In the genomic region with DNA sequence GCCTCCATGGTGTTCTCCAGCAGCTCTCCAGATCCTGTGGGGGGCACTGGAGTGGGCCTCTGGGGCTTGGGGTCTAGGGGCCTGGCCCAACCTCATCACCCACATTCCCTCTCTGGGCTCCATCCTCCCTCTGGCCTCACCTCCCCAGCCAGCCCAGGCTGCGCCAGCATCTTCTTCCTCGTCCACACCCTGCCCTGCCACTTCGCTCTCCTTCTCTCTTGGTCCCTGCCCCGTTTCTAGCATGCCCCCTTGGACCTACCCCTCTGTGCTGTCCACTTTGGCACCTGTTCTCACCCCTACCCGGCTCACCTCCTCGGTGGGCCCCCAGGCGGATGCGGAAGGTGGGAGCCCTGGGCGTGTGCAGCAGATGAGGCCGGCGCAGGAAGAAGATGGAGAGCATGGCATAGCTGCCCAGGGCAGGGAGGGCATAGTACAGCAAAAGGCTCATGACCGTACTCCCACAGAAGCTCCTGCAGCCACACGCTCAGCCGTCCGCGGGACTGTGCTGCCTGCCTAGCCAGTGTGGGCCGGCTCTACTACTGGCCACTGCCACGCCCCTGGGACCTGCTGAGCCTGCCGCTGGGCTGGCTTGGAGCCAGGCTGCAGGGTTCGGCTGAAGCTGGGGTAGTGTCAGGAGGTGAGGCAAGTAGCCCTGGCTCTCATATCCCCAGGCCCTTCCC, we compare ENCODE assay signal across 9 cellular contexts. TPM values are rescaled to one million over a fixed set of nuclear protein-coding genes. Genes with fewer than 3 reads are reported as not detected.
DNase-seq lines count a peak whose midpoint lies in the region; ATAC-seq and TF ChIP-seq lines count a peak whose summit lies in the region.
"Had no signal": no experiment of that assay in that cellular context is flagged by ENCODE, and none has a peak within 500 bp of the region (broad histone marks: within the 10 kb centered on the region; RNA-seq: fewer than 3 reads in every experiment).

A gene with protein sequence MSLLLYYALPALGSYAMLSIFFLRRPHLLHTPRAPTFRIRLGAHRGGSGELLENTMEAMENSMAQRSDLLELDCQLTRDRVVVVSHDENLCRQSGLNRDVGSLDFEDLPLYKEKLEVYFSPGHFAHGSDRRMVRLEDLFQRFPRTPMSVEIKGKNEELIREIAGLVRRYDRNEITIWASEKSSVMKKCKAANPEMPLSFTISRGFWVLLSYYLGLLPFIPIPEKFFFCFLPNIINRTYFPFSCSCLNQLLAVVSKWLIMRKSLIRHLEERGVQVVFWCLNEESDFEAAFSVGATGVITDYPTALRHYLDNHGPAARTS (minus strand): TSS at position 507 of the 680 bp plus-strand sequence. CDS start 59 bp downstream, at position 448.

- no peak within 1 kb of the TSS for H3K4me3 Mint-ChIP-seq in activated CD4-positive, alpha-beta memory T cell treated with anti-CD3 and anti-CD28 coated beads, Interleukin-2, amount 10 ng/mL, durations not matched to agents 7 days and 5 days
- no peak within 1 kb of the TSS for H3K4me3 Mint-ChIP-seq in activated CD4-positive, alpha-beta memory T cell treated with anti-CD3 and anti-CD28 coated beads for 36 hours

- H3K4me1 ChIP-seq in testis = peaks cover 5% of the 10 kb centered on the region

- H3K27ac ChIP-seq in WERI-Rb-1 (0 out of 2 replicates have a peak within 1 kb of the TSS, but pooled peaks have one; percentile 2), testis (no peak within 1 kb of the TSS)

- POLR2A ChIA-PET in activated CD4-positive, alpha-beta memory T cell treated with anti-CD3 and anti-CD28 coated beads, Interleukin-2, amount 10 ng/mL, durations not matched to agents 7 days and 5 days (lab: Charles Lee) = interaction anchor here (0.9 to 5.8 kb wide), 7 partner anchors 11 to 256 kb away, joined by 3 to 32 read pairs (median 5); a partner anchor contains a TSS
- POLR2A ChIA-PET in activated CD4-positive, alpha-beta memory T cell treated with anti-CD3 and anti-CD28 coated beads for 36 hours (lab: Charles Lee) = interaction anchor here (1.0 to 2.4 kb wide), 5 partner anchors 17 to 71 kb away, joined by 3 to 9 read pairs (median 4); a partner anchor contains a TSS

- peak within 1 kb of the TSS; percentile 26 for H3K27ac Mint-ChIP-seq in activated CD4-positive, alpha-beta memory T cell treated with anti-CD3 and anti-CD28 coated beads, Interleukin-2, amount 10 ng/mL, durations not matched to agents 7 days and 5 days
- H3K27ac Mint-ChIP-seq in activated CD4-positive, alpha-beta memory T cell treated with anti-CD3 and anti-CD28 coated beads for 36 hours = no peak within 1 kb of the TSS

- H3K27me3 Mint-ChIP-seq in activated CD4-positive, alpha-beta memory T cell treated with anti-CD3 and anti-CD28 coated beads, Interleukin-2, amount 10 ng/mL, durations not matched to agents 7 days and 5 days = no peaks in the 10 kb centered on the region
- H3K27me3 Mint-ChIP-seq in activated CD4-positive, alpha-beta memory T cell treated with anti-CD3 and anti-CD28 coated beads for 36 hours = no peaks in the 10 kb centered on the region

- H3K9me3 ChIP-seq in WERI-Rb-1 (ENCODE audit: severe bottlenecking) (no peaks in the 10 kb centered on the region), testis (no peaks in the 10 kb centered on the region)

- intact Hi-C loops in activated CD4-positive, alpha-beta memory T cell treated with anti-CD3 and anti-CD28 coated beads for 36 hours (cut with micrococcal nuclease) = no loop called here
- intact Hi-C loops in testis (cut with DNase I; ENCODE audit: low total_unique reads) = no loop called here

- peaks cover 36% of the 10 kb centered on the region for H3K36me3 Mint-ChIP-seq in activated CD4-positive, alpha-beta memory T cell treated with anti-CD3 and anti-CD28 coated beads, Interleukin-2, amount 10 ng/mL, durations not matched to agents 7 days and 5 days (ENCODE audit: low read depth)
- H3K36me3 Mint-ChIP-seq in activated CD4-positive, alpha-beta memory T cell treated with anti-CD3 and anti-CD28 coated beads for 36 hours = peaks cover 5% of the 10 kb centered on the region

- no peak for TF ChIP-seq CTCF in WERI-Rb-1 (IDR thresholded peaks at IDR 0.05; ENCODE audit: low read depth, low read length)
- no peak for TF ChIP-seq CTCF in testis (IDR thresholded peaks at IDR 0.05)

- H3K9me3 Mint-ChIP-seq in activated CD4-positive, alpha-beta memory T cell treated with anti-CD3 and anti-CD28 coated beads, Interleukin-2, amount 10 ng/mL, durations not matched to agents 7 days and 5 days = no peaks in the 10 kb centered on the region
- no peaks in the 10 kb centered on the region for H3K9me3 Mint-ChIP-seq in activated CD4-positive, alpha-beta memory T cell treated with anti-CD3 and anti-CD28 coated beads for 36 hours

- H3K4me3 ChIP-seq in WERI-Rb-1 (ENCODE audit: low read depth, low read length) (no peak within 1 kb of the TSS), testis (no peak within 1 kb of the TSS)

- TF ChIP-seq POLR2A in testis (IDR thresholded peaks at IDR 0.05) = no peak

- WGBS in testis, 2 donors = 68 to 92% methylated on average over 12 to 20 of the region's 20 CpGs

- peaks cover 31% of the 10 kb centered on the region for H3K36me3 ChIP-seq in WERI-Rb-1
- no peaks in the 10 kb centered on the region for H3K36me3 ChIP-seq in testis (ENCODE audit: low read depth, missing control alignments)

- peaks cover 16% of the 10 kb centered on the region for H3K4me1 Mint-ChIP-seq in activated CD4-positive, alpha-beta memory T cell treated with anti-CD3 and anti-CD28 coated beads, Interleukin-2, amount 10 ng/mL, durations not matched to agents 7 days and 5 days
- peaks cover 16% of the 10 kb centered on the region for H3K4me1 Mint-ChIP-seq in activated CD4-positive, alpha-beta memory T cell treated with anti-CD3 and anti-CD28 coated beads for 36 hours (ENCODE audit: low read depth)

- H3K27me3 ChIP-seq in WERI-Rb-1 (ENCODE audit: insufficient read depth, low read depth, severe bottlenecking) (no peaks in the 10 kb centered on the region), testis (no peaks in the 10 kb centered on the region)

- DNase-seq in activated CD4-positive, alpha-beta memory T cell treated with anti-CD3 and anti-CD28 coated beads, Interleukin-2, amount 10 ng/mL, durations not matched to agents 7 days and 5 days = no peak
- DNase-seq in activated CD4-positive, alpha-beta memory T cell treated with anti-CD3 and anti-CD28 coated beads for 36 hours = no peak
- DNase-seq in WERI-Rb-1 = no peak
- DNase-seq in islet precursor cell = peak; percentile 77
- peak; percentile 60 for DNase-seq in testis
- DNase-seq in NCI-H1694 treated with DMSO at 0.1 percent for 48 hours (lab: John Stamatoyannopoulos, UW) = no peak
- no peak for DNase-seq in SHP77 (lab: John Stamatoyannopoulos, UW)
- DNase-seq: NCI-H2081 had no signal

- ATAC-seq in HG03159 (IDR thresholded peaks at IDR 0.05; ENCODE audit: unreplicated experiment) = no peak

- CTCF ChIA-PET in activated CD4-positive, alpha-beta memory T cell treated with anti-CD3 and anti-CD28 coated beads, Interleukin-2, amount 10 ng/mL, durations not matched to agents 7 days and 5 days (lab: Charles Lee) = interaction anchor here (0.8 to 2.6 kb wide), 14 partner anchors 8 to 498 kb away, joined by 3 to 18 read pairs (median 4); a partner anchor contains a TSS
- CTCF ChIA-PET in activated CD4-positive, alpha-beta memory T cell treated with anti-CD3 and anti-CD28 coated beads for 36 hours (lab: Charles Lee) = interaction anchor here (0.7 to 4.1 kb wide), 15 partner anchors 10 to 317 kb away, joined by 3 to 23 read pairs (median 5); a partner anchor contains a TSS

RNA-seq across cellular contexts. Expression of the gene that starts here (rescaled TPM):
- total RNA-seq in activated CD4-positive, alpha-beta memory T cell treated with anti-CD3 and anti-CD28 coated beads, Interleukin-2, amount 10 ng/mL, durations not matched to agents 7 days and 5 days = 10 to 100 TPM; 11.5 to 12.3 TPM
- total RNA-seq in activated CD4-positive, alpha-beta memory T cell treated with anti-CD3 and anti-CD28 coated beads for 36 hours = 1 to 10 TPM; 5.3 to 9.9 TPM
- 1 to 10 TPM; 1.5 to 4.0 TPM for total RNA-seq in testis
- polyA plus RNA-seq in testis (ENCODE audit: insufficient read depth, low read depth, low replicate concordance) = 7.2 TPM

Comparison
In these comparisons a context has a peak if more than half of its experiments do, and no peak if none do; other contexts are left out.
1. DNase-seq: peak in islet precursor cell (single experiment) and testis (single experiment); none in activated CD4-positive, alpha-beta memory T cell treated with anti-CD3 and anti-CD28 coated beads, Interleukin-2, amount 10 ng/mL, durations not matched to agents 7 days and 5 days (single experiment), activated CD4-positive, alpha-beta memory T cell treated with anti-CD3 and anti-CD28 coated beads for 36 hours (single experiment), WERI-Rb-1 (single experiment), NCI-H1694 treated with DMSO at 0.1 percent for 48 hours (single experiment) and SHP77 (0 of 2).